In the genomic region with DNA sequence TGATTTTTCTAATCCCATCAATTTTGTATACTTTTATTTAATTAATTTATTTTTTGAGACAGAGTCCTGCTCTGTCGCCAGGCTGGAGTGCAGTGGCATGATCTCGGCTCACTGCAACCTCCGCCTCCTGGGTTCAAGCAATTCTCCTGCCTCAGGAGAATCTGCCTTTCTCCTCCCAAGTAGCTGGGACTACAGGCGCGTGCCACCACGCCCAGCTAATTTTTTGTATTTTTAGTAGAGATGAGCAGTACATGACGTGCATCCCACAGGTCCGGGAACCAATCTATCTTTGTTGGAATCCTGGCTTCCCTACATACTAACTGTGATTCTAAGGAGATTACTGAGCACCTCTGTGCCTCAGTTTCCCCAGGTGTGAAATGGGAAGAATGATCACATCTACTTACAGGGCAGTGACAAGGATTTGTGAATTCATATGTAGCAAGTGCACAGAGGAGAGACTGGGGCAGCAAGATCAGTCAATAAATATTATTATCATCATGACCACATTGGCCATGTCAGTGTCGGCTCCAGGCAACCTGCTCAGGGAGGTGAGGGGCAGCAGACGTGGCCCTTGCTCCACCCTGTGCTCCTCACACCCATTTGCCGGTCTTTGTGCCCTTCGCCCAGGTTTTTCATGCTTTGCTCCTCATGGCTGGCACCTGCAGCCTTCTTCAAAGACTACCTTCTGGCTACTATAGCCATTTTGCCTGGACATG, we compare ENCODE assay signal across 17 cellular contexts. TPM values are rescaled to one million over a fixed set of nuclear protein-coding genes. Genes with fewer than 3 reads are reported as not detected.
DNase-seq lines count a peak whose midpoint lies in the region; ATAC-seq and TF ChIP-seq lines count a peak whose summit lies in the region.
"Had no signal": no experiment of that assay in that cellular context is flagged by ENCODE, and none has a peak within 500 bp of the region (broad histone marks: within the 10 kb centered on the region; RNA-seq: fewer than 3 reads in every experiment).

No MANE protein-coding gene starts in this region.

- peak overlapping the region; percentile 55 to 60 for H3K27ac ChIP-seq in breast epithelium
- no peak overlapping the region for H3K27ac ChIP-seq in mammary epithelial cell (ENCODE audit: insufficient read depth, low read depth, low read length)
- H3K27ac ChIP-seq in mesenchymal stem cell (ENCODE audit: low read length, poor library complexity, severe bottlenecking) = no peak overlapping the region
- H3K27ac ChIP-seq: 22Rv1, BLaER1 had no signal

- no peak overlapping the region for H4K91ac ChIP-seq in mesenchymal stem cell (ENCODE audit: low read length)

- no peaks in the 10 kb centered on the region for H4K20me1 ChIP-seq in mammary epithelial cell (ENCODE audit: insufficient read depth, low read length)
- H4K20me1 ChIP-seq: BLaER1 had no signal

- TF ChIP-seq POLR2A in breast epithelium (IDR thresholded peaks at IDR 0.05) = no peak

- H3K27me3 ChIP-seq in breast epithelium = no peaks in the 10 kb centered on the region
- H3K27me3 ChIP-seq in mammary epithelial cell (ENCODE audit: insufficient read depth, low read length) = no peaks in the 10 kb centered on the region
- peaks cover 0 to 4% of the 10 kb centered on the region in 2 experiments for H3K27me3 ChIP-seq in mesenchymal stem cell (ENCODE audit: control insufficient read depth in 1 of 2, insufficient read depth in 1 of 2, low read length in 2 of 2)
- H3K27me3 ChIP-seq: BLaER1 had no signal

- H3K4me3 ChIP-seq in breast epithelium = no peak overlapping the region
- H3K4me3 ChIP-seq in mammary epithelial cell (replicated peaks in 1 of 3; ENCODE audit: insufficient read depth in 1 of 3, low read depth in 2 of 3, low read length in 3 of 3) = no peak overlapping the region
- no peak overlapping the region for H3K4me3 ChIP-seq in mesenchymal stem cell (ENCODE audit: insufficient read depth in 1 of 2, low read depth in 1 of 2, low read length in 2 of 2)
- H3K4me3 ChIP-seq: BLaER1 had no signal

- no peak overlapping the region for H2AK5ac ChIP-seq in mesenchymal stem cell (ENCODE audit: low read length, severe bottlenecking)

- H3K36me3 ChIP-seq in breast epithelium (no peaks in the 10 kb centered on the region), mammary epithelial cell (ENCODE audit: insufficient read depth, low read length) (no peaks in the 10 kb centered on the region), mesenchymal stem cell (ENCODE audit: control insufficient read depth in 1 of 2, insufficient read depth in 2 of 2, low read depth in 1 of 2, low read length in 2 of 2) (no peaks in the 10 kb centered on the region)
- H3K36me3 ChIP-seq: BLaER1 had no signal

- DNase-seq in breast epithelium (ENCODE audit: low spot score in 2 of 2) = no peak
- no peak for DNase-seq in MCF 10A (ENCODE audit: unreplicated experiment)
- no peak for DNase-seq in mammary epithelial cell
- no peak for DNase-seq in mesenchymal stem cell
- no peak for DNase-seq in NCI-H2029 (lab: John Stamatoyannopoulos, UW)
- no peak for DNase-seq in stimulated activated CD8-positive, alpha-beta memory T cell treated with anti-CD3 and anti-CD28 coated beads, Interleukin-4, amount 100 ng/mL, for 48 hours
- DNase-seq: AML-193; Caco-2; CD8-positive, alpha-beta memory T cell; DMS53; GF-D8; IMR-90; KBM-7 had no signal

- in situ Hi-C loops in mammary epithelial cell (cut with MboI; ENCODE audit: low sequenced_read_pairs in 2 of 2) = no loop called here

- no peak overlapping the region for H3K4ac ChIP-seq in mesenchymal stem cell (ENCODE audit: low read depth in 1 of 2, low read length in 2 of 2)

- no peak overlapping the region for H3K9ac ChIP-seq in mammary epithelial cell (ENCODE audit: insufficient read depth, low read length)
- peak overlapping the region; percentile 3 for H3K9ac ChIP-seq in mesenchymal stem cell (ENCODE audit: low read length)
- H3K9ac ChIP-seq: BLaER1 had no signal

- no peak overlapping the region for H3K14ac ChIP-seq in mesenchymal stem cell (ENCODE audit: low read length in 2 of 2)

- dilution Hi-C loops in mammary epithelial cell (cut with HindIII; ENCODE audit: low sequenced_read_pairs) = no loop called here

- no peak overlapping the region for H4K8ac ChIP-seq in mesenchymal stem cell (ENCODE audit: low read length)

- no peak for TF ChIP-seq CTCF in breast epithelium (IDR thresholded peaks at IDR 0.05)
- TF ChIP-seq CTCF in MCF 10A (IDR thresholded peaks at IDR 0.05; ENCODE audit: unreplicated experiment) = no peak
- TF ChIP-seq CTCF in mammary epithelial cell (conservative IDR thresholded peaks at IDR 0.05 in 1 of 2, IDR thresholded peaks at IDR 0.05 in 1 of 2; ENCODE audit: extremely low read depth in 1 of 2, insufficient read depth in 1 of 2, low read depth in 1 of 2, low read length in 2 of 2) = no peak

- no peak overlapping the region for H3K27ac Mint-ChIP-seq in MCF 10A (ENCODE audit: low read depth, unreplicated experiment)

- H3K36me3 Mint-ChIP-seq in MCF 10A (ENCODE audit: insufficient read depth, unreplicated experiment) = no peaks in the 10 kb centered on the region
- H3K36me3 Mint-ChIP-seq: CD8-positive, alpha-beta memory T cell had no signal

- no peak overlapping the region for H3K18ac ChIP-seq in mesenchymal stem cell (ENCODE audit: low read depth in 1 of 2, low read length in 2 of 2)

- no TSS peak for BruUV-seq in MCF 10A (replicated peaks; lab: Mats Ljungman, UMichigan)
- no TSS peak for BruUV-seq in mammary epithelial cell (replicated peaks; lab: Mats Ljungman, UMichigan)

- no peak overlapping the region for H2BK5ac ChIP-seq in mesenchymal stem cell (ENCODE audit: low read depth, low read length, poor library complexity, severe bottlenecking)

- H2AFZ ChIP-seq in mammary epithelial cell (ENCODE audit: low read depth, low read length) = peak overlapping the region; percentile 97
- no peak overlapping the region for H2AFZ ChIP-seq in mesenchymal stem cell (ENCODE audit: low read depth, low read length)

- intact Hi-C loops in breast epithelium (cut with DNase I; ENCODE audit: low total_unique reads) = no loop called here
- intact Hi-C loops in MCF 10A (cut with micrococcal nuclease) = no loop called here
- intact Hi-C loops in mammary epithelial cell (cut with micrococcal nuclease) = no loop called here

- H2BK12ac ChIP-seq in mesenchymal stem cell (ENCODE audit: low read length in 2 of 2) = no peak overlapping the region

- POLR2A ChIA-PET in MCF 10A (lab: Yijun Ruan, JAX) = interaction anchor here (0.8 to 1.6 kb wide), 2 partner anchors 7 to 14 kb away, joined by 3 read pairs; no protein-coding TSS in a partner anchor

- WGBS in mammary epithelial cell (ENCODE audit: low coverage, missing lambda C conversion rate) = 97% methylated on average over 12 of the region's 12 CpGs
- WGBS in mesenchymal stem cell = 89% methylated on average over 11 of the region's 12 CpGs

- H3K79me2 ChIP-seq in mammary epithelial cell (ENCODE audit: insufficient read depth, low read length) = no peaks in the 10 kb centered on the region

- no peaks in the 10 kb centered on the region for H3K9me3 ChIP-seq in breast epithelium
- H3K9me3 ChIP-seq in mammary epithelial cell (replicated peaks; ENCODE audit: insufficient read depth, low read length) = no peaks in the 10 kb centered on the region
- H3K9me3 ChIP-seq in mesenchymal stem cell (ENCODE audit: control insufficient read depth, low read length) = no peaks in the 10 kb centered on the region
- H3K9me3 ChIP-seq: BLaER1, Caco-2 had no signal

- no peak overlapping the region for H3K4me3 Mint-ChIP-seq in MCF 10A (ENCODE audit: unreplicated experiment)
- H3K4me3 Mint-ChIP-seq: CD8-positive, alpha-beta memory T cell had no signal

- CTCF ChIA-PET in MCF 10A (lab: Yijun Ruan, JAX) (interaction anchor here (0.7 kb wide), 1 partner anchor 19 kb away, joined by 3 read pairs; no protein-coding TSS in a partner anchor), mammary epithelial cell (lab: Charles Lee; ENCODE audit: low non-redundant PET) (no interaction called here)

- no peaks in the 10 kb centered on the region for H3K4me1 ChIP-seq in breast epithelium
- peaks cover 12% of the 10 kb centered on the region for H3K4me1 ChIP-seq in mammary epithelial cell (ENCODE audit: insufficient read depth, low read length)
- H3K4me1 ChIP-seq in mesenchymal stem cell (ENCODE audit: control insufficient read depth, insufficient read depth, low read depth, low read length) = no peaks in the 10 kb centered on the region
- H3K4me1 ChIP-seq: BLaER1 had no signal

- no peak overlapping the region for H2BK120ac ChIP-seq in mesenchymal stem cell (ENCODE audit: low read depth, low read length)

- no peak overlapping the region for H2BK15ac ChIP-seq in mesenchymal stem cell (ENCODE audit: low read depth, poor library complexity, severe bottlenecking)

- no peaks in the 10 kb centered on the region for H3K79me1 ChIP-seq in mesenchymal stem cell (replicated peaks; ENCODE audit: low read length, poor library complexity, severe bottlenecking)

- peaks cover 6% of the 10 kb centered on the region for H3K4me1 Mint-ChIP-seq in MCF 10A (ENCODE audit: insufficient read depth, unreplicated experiment)
- H3K4me1 Mint-ChIP-seq: CD8-positive, alpha-beta memory T cell had no signal

- no peak for ATAC-seq in HG03025 (IDR thresholded peaks at IDR 0.05; ENCODE audit: low FRiP score, unreplicated experiment)
- ATAC-seq in GM21390 (IDR thresholded peaks at IDR 0.05; ENCODE audit: unreplicated experiment) = no peak

- H3K27me3 Mint-ChIP-seq in MCF 10A (ENCODE audit: insufficient read depth, unreplicated experiment) = no peaks in the 10 kb centered on the region

- H3K4me2 ChIP-seq in mammary epithelial cell (ENCODE audit: insufficient read depth, low read depth, low read length) (peak overlapping the region; percentile 75), mesenchymal stem cell (ENCODE audit: low read length, poor library complexity, severe bottlenecking) (no peak overlapping the region)
- H3K4me2 ChIP-seq: BLaER1 had no signal

- H3K23ac ChIP-seq in mesenchymal stem cell (ENCODE audit: low read length in 2 of 2) = no peak overlapping the region

- H3K9me3 Mint-ChIP-seq in MCF 10A (ENCODE audit: unreplicated experiment) = no peaks in the 10 kb centered on the region
- H3K9me3 Mint-ChIP-seq: CD8-positive, alpha-beta memory T cell had no signal

RNA-seq across cellular contexts. Expression of gene CYP24A1, which starts 22.1 kb away (rescaled TPM):
- total RNA-seq in breast epithelium (1 to 10 TPM in 2 of 3 donors, not detected in 1; 2.0 to 6.4 TPM), MCF 10A (2022) (0.28 and 0.34 TPM in 2 replicates), mammary epithelial cell (1 to 10 TPM; 1.3 to 6.2 TPM)
- 4.7 TPM for polyA plus RNA-seq in mammary epithelial cell
- 8.2 TPM for polyA minus RNA-seq in mammary epithelial cell
- polyA plus RNA-seq in mesenchymal stem cell (2013, experiment 1 of 2) = not detected
- not detected for polyA plus RNA-seq in mesenchymal stem cell (2013, experiment 2 of 2)
- total RNA-seq: IMR-90 had no signal
- polyA plus RNA-seq: IMR-90 had no signal

RNA-seq across cellular contexts. Expression of gene PFDN4, which starts 56.2 kb away (rescaled TPM):
- total RNA-seq in breast epithelium = 10 to 100 TPM; 41.0 to 57.7 (median 52.1) TPM
- 37.0 and 45.4 TPM in 2 replicates for total RNA-seq in MCF 10A (2022)
- 10 to 100 TPM; 28.9 to 45.3 TPM for total RNA-seq in mammary epithelial cell
- polyA plus RNA-seq in mammary epithelial cell = 28.4 TPM
- 0.41 TPM for polyA minus RNA-seq in mammary epithelial cell
- 75.4 TPM for polyA plus RNA-seq in mesenchymal stem cell (2013, experiment 1 of 2)
- 70.5 TPM for polyA plus RNA-seq in mesenchymal stem cell (2013, experiment 2 of 2)

Comparison
In these comparisons a context has a peak if more than half of its experiments do, and no peak if none do; other contexts are left out.
1. H3K27ac ChIP-seq: peak in breast epithelium (2 of 2); none in mammary epithelial cell (single experiment) and mesenchymal stem cell (single experiment).